Comparison of ENCODE assay signal across 9 cellular contexts in genomic region chr2:119431976-119432881, GRCh38. TPM values are rescaled to one million over a fixed set of nuclear protein-coding genes. Genes with fewer than 3 reads are reported as not detected.
DNase-seq lines count a peak whose midpoint lies in the region; ATAC-seq, FAIRE-seq and TF ChIP-seq lines count a peak whose summit lies in the region.
"Had no signal": no experiment of that assay in that cellular context is flagged by ENCODE, and none has a peak within 500 bp of the region (broad histone marks: within the 10 kb centered on the region; RNA-seq: fewer than 3 reads in every experiment).

No MANE protein-coding gene starts in this region.

- DNase-seq in NCI-H748 (lab: John Stamatoyannopoulos, UW; ENCODE audit: unreplicated experiment): peak; percentile 18
- no peak for DNase-seq in NCI-H748 treated with DMSO at 0.1 percent for 48 hours (lab: John Stamatoyannopoulos, UW)
- DNase-seq in NB4 (ENCODE audit: low read depth): peak; percentile 86
- peak; percentile 37 for DNase-seq in endothelial cell of umbilical vein (ENCODE audit: low read depth, low spot score)
- DNase-seq in naive B cell: no peak
- no peak for DNase-seq in stimulated activated CD4-positive, alpha-beta T cell treated with anti-CD3 and anti-CD28 coated beads, Interleukin-4, amount 100 ng/mL, for 24 hours
- no peak for DNase-seq in GOT3 (lab: John Stamatoyannopoulos, UW)
- DNase-seq: CD4-positive, CD25-positive, alpha-beta regulatory T cell had no signal

- POLR2A ChIA-PET in endothelial cell of umbilical vein (lab: Charles Lee): no interaction called here

- peaks cover 61 to 75% (median 67%) of the 10 kb centered on the region in 3 donors for H3K27me3 Mint-ChIP-seq in naive B cell

- H3K9me3 Mint-ChIP-seq in naive B cell: no peaks in the 10 kb centered on the region

- H4K20me1 ChIP-seq in endothelial cell of umbilical vein (replicated peaks; ENCODE audit: control insufficient read depth, extremely low read depth, insufficient read depth, low read length): no peaks in the 10 kb centered on the region

- TF ChIP-seq CTCF in NB4 (IDR thresholded peaks at IDR 0.05; ENCODE audit: low read depth, low read length) (no peak), endothelial cell of umbilical vein (IDR thresholded peaks at IDR 0.05; ENCODE audit: extremely low read depth in 1 of 2, insufficient read depth in 1 of 2, low read depth in 1 of 2, low read length in 2 of 2) (no peak)

- H3K4me3 Mint-ChIP-seq in naive B cell: peak overlapping the region; percentile 56 to 89 (median 82)

- no peaks in the 10 kb centered on the region for H3K9me1 ChIP-seq in endothelial cell of umbilical vein (replicated peaks; ENCODE audit: control insufficient read depth, extremely low read depth, insufficient read depth, low read length)

- FAIRE-seq in endothelial cell of umbilical vein (lab: Jason Lieb, UNC): peak; percentile 80

- peak overlapping the region; percentile 87 for H3K4me2 ChIP-seq in endothelial cell of umbilical vein (ENCODE audit: insufficient read depth, low read length)

- dilution Hi-C loops in endothelial cell of umbilical vein (cut with MboI; ENCODE audit: extremely low pct_ligation_motif_present, low sequenced_read_pairs): no loop called here

- ATAC-seq in naive B cell (ENCODE audit: low read depth in 2 of 2) (no peak), HG02763 (IDR thresholded peaks at IDR 0.05; ENCODE audit: unreplicated experiment) (no peak)

- H2AFZ ChIP-seq in endothelial cell of umbilical vein (ENCODE audit: low read depth, low read length): peak overlapping the region; percentile 84

- no TSS peak for BruUV-seq in endothelial cell of umbilical vein (replicated peaks; lab: Mats Ljungman, UMichigan)

- peak overlapping the region; percentile 31 for H3K9ac ChIP-seq in endothelial cell of umbilical vein (replicated peaks; ENCODE audit: extremely low read depth, insufficient read depth, low read length)

- peaks cover 4 to 19% (median 6%) of the 10 kb centered on the region in 3 donors for H3K4me1 Mint-ChIP-seq in naive B cell

- no peaks in the 10 kb centered on the region for H3K79me2 ChIP-seq in endothelial cell of umbilical vein (ENCODE audit: control insufficient read depth, insufficient read depth, low read length)

- no peak overlapping the region for H3K27ac ChIP-seq in endothelial cell of umbilical vein (ENCODE audit: insufficient read depth, low read depth, low read length)

- no peaks in the 10 kb centered on the region for H3K36me3 Mint-ChIP-seq in naive B cell
- H3K36me3 Mint-ChIP-seq: CD4-positive, CD25-positive, alpha-beta regulatory T cell had no signal

- TF ChIP-seq POLR2A in NB4 (IDR thresholded peaks at IDR 0.05; ENCODE audit: extremely low read depth, insufficient read length) (no peak), endothelial cell of umbilical vein (IDR thresholded peaks at IDR 0.05; ENCODE audit: low read depth, low read length) (no peak)

- H3K9me3 ChIP-seq in endothelial cell of umbilical vein (replicated peaks; ENCODE audit: control insufficient read depth, insufficient read depth, low read length): no peaks in the 10 kb centered on the region

- intact Hi-C loops in endothelial cell of umbilical vein (cut with micrococcal nuclease): loop anchor here (1.0 kb wide), 1 partner anchor 44 kb away; no protein-coding TSS in a partner anchor

- CTCF ChIA-PET in endothelial cell of umbilical vein (lab: Charles Lee): interaction anchor here (0.9 to 2.5 kb wide), 3 partner anchors 20 to 44 kb away, joined by 3 to 16 read pairs (median 5); no protein-coding TSS in a partner anchor

- H3K36me3 ChIP-seq in endothelial cell of umbilical vein (ENCODE audit: control insufficient read depth in 2 of 2, extremely low read depth in 1 of 2, insufficient read depth in 2 of 2, low read length in 2 of 2): no peaks in the 10 kb centered on the region

- H3K4me3 ChIP-seq in NB4 (ENCODE audit: low read depth, low read length) (peak overlapping the region; percentile 45), endothelial cell of umbilical vein (replicated peaks in 1 of 3; ENCODE audit: insufficient read depth in 1 of 3, low read depth in 1 of 3, low read length in 3 of 3) (peak overlapping the region; percentile 47 to 74 (median 52))

- H3K27ac Mint-ChIP-seq in naive B cell: peak overlapping the region in 2 of 6 donors; percentile 28 to 79
- H3K27ac Mint-ChIP-seq: CD4-positive, CD25-positive, alpha-beta regulatory T cell had no signal

- H3K27me3 ChIP-seq in endothelial cell of umbilical vein (ENCODE audit: control insufficient read depth in 2 of 2, insufficient read depth in 2 of 2, low read length in 2 of 2): peaks cover 2 to 4% of the 10 kb centered on the region in 2 experiments

- H3K4me1 ChIP-seq in endothelial cell of umbilical vein (ENCODE audit: control insufficient read depth, extremely low read depth, insufficient read depth, low read length): peaks cover 9% of the 10 kb centered on the region

TF ChIP-seq in endothelial cell of umbilical vein, 7 proteins besides CTCF, POLR2A, EP300 and RAD21:
- TF ChIP-seq MAX (IDR thresholded peaks at IDR 0.05; ENCODE audit: insufficient read depth, insufficient read length): no peak
- TF ChIP-seq EZH2 (IDR thresholded peaks at IDR 0.05; ENCODE audit: borderline replicate concordance, low read depth, low read length, severe bottlenecking): no peak
- no peak for TF ChIP-seq GATA2 (IDR thresholded peaks at IDR 0.05; ENCODE audit: insufficient read depth, insufficient read length, low read depth, low read length)
- TF ChIP-seq FOS (IDR thresholded peaks at IDR 0.05; ENCODE audit: borderline replicate concordance, insufficient read depth, low read length): peak; percentile 7
- TF ChIP-seq MYC (IDR thresholded peaks at IDR 0.05; ENCODE audit: low read depth, low read length): no peak
- TF ChIP-seq POLR2AphosphoS5 (IDR thresholded peaks at IDR 0.05; ENCODE audit: insufficient read depth, low read depth, low read length): peak; percentile 21
- TF ChIP-seq JUN (IDR thresholded peaks at IDR 0.05; ENCODE audit: borderline replicate concordance, insufficient read depth, insufficient read length, low read depth): no peak

RNA-seq across cellular contexts. Expression of gene TMEM37, which starts 0.6 kb away (rescaled TPM):
- total RNA-seq in endothelial cell of umbilical vein: 2.9 and 3.5 TPM in 2 replicates
- polyA plus RNA-seq in endothelial cell of umbilical vein: 13.6 and 16.2 TPM in 2 replicates
- polyA plus RNA-seq in endothelial cell of umbilical vein (2011; cell fraction: cytosol; rRNA removed): 10.5 and 10.8 TPM in 2 replicates
- 3.9 and 4.7 TPM in 2 replicates for polyA plus RNA-seq in endothelial cell of umbilical vein (2011; cell fraction: nucleus; rRNA removed)
- 2.5 and 6.2 TPM in 2 replicates for polyA plus RNA-seq in endothelial cell of umbilical vein (2012)
- 8.9 and 9.4 TPM in 2 replicates for polyA minus RNA-seq in endothelial cell of umbilical vein
- polyA minus RNA-seq in endothelial cell of umbilical vein (2011; cell fraction: cytosol; rRNA and poly(A)+ RNA removed): 1.3 TPM
- 2.5 and 3.5 TPM in 2 replicates for polyA minus RNA-seq in endothelial cell of umbilical vein (2011; cell fraction: nucleus; rRNA and poly(A)+ RNA removed)
- not detected for polyA plus RNA-seq in naive B cell (ENCODE audit: low read depth in 6 of 6)
- total RNA-seq: CD4-positive, CD25-positive, alpha-beta regulatory T cell had no signal

Comparison
In these comparisons a context has a peak if more than half of its experiments do, and no peak if none do; other contexts are left out.
1. DNase-seq: peak in NCI-H748 (single experiment), NB4 (single experiment) and endothelial cell of umbilical vein (single experiment); none in NCI-H748 treated with DMSO at 0.1 percent for 48 hours (single experiment), naive B cell (single experiment), stimulated activated CD4-positive, alpha-beta T cell treated with anti-CD3 and anti-CD28 coated beads, Interleukin-4, amount 100 ng/mL, for 24 hours (single experiment) and GOT3 (single experiment).